In the genomic region with DNA sequence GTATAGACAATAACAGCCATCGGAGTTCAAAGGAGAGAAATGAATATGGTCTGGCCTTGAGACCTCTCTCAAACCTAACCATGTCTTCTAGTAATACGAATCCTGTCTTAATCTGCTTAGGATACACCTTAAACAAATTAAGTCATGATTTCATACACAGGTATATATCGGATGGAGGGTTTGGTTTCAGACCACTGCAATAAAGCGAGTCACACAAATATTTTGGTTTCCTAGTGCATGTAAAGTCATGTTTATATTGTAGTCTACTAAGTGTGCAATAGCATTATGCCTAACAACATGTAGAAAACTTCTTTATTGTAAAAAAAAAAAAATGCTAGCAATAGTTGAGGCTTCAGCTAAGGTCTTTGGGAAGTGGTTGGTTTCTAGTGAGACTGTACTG, we compare ENCODE assay signal across 8 cellular contexts.
"Had no signal": no experiment of that assay in that cellular context is flagged by ENCODE, and none has a peak within 500 bp of the region (broad histone marks: within the 10 kb centered on the region; RNA-seq: fewer than 3 reads in every experiment).

No MANE protein-coding gene starts in this region.

- DNase-seq: GM23248, GOT3, H7, KBM-7 had no signal

- H2AFZ ChIP-seq: GM23248 had no signal

- ATAC-seq: HepG2 had no signal

- H3K9ac ChIP-seq: GM23248, KMS-11 had no signal

- H3K4me2 ChIP-seq: KMS-11 had no signal

- H3K9me3 ChIP-seq: HAP-1 had no signal

- H3K36me3 ChIP-seq: HAP-1 had no signal

- H3K27ac ChIP-seq: GM23248, HL-60, KMS-11 had no signal

- H3K4me3 ChIP-seq: GM23248, HAP-1 had no signal
